In genomic region chr16:24045641-24046040, GRCh38 we compare ENCODE assay signal across 12 cellular contexts.
DNase-seq lines count a peak whose midpoint lies in the region; ATAC-seq, FAIRE-seq and TF ChIP-seq lines count a peak whose summit lies in the region.
"Had no signal": no experiment of that assay in that cellular context is flagged by ENCODE, and none has a peak within 500 bp of the region (broad histone marks: within the 10 kb centered on the region; RNA-seq: fewer than 3 reads in every experiment).

No MANE protein-coding gene starts in this region.

- TF ChIP-seq CTCF in left ventricle myocardium inferior (IDR thresholded peaks at IDR 0.05; ENCODE audit: borderline replicate concordance) (peak; percentile 39), OCI-LY1 (IDR thresholded peaks at IDR 0.05; ENCODE audit: low read length) (peak; percentile 46; the same call in 1 of the 2 replicates), endothelial cell of umbilical vein (IDR thresholded peaks at IDR 0.05; ENCODE audit: extremely low read depth in 1 of 2, insufficient read depth in 1 of 2, low read depth in 1 of 2, low read length in 2 of 2) (peak; percentile 9 to 32), esophagus squamous epithelium (IDR thresholded peaks at IDR 0.05) (no peak), tibial nerve (IDR thresholded peaks at IDR 0.05) (peak in 1 of 5 experiments; percentile 10)

- CTCF ChIA-PET in endothelial cell of umbilical vein (lab: Charles Lee), result interaction anchor here (0.6 to 10.8 kb wide), 9 partner anchors 25 to 472 kb away, joined by 3 to 170 read pairs (median 5); partner anchors contain the start of gene CACNG3

- H3K36me3 ChIP-seq in left ventricle myocardium inferior, result no peaks in the 10 kb centered on the region
- H3K36me3 ChIP-seq in OCI-LY1 (ENCODE audit: insufficient read depth, low read length), result no peaks in the 10 kb centered on the region
- no peaks in the 10 kb centered on the region for H3K36me3 ChIP-seq in endothelial cell of umbilical vein (ENCODE audit: control insufficient read depth in 2 of 2, extremely low read depth in 1 of 2, insufficient read depth in 2 of 2, low read length in 2 of 2)
- no peaks in the 10 kb centered on the region for H3K36me3 ChIP-seq in esophagus squamous epithelium
- H3K36me3 ChIP-seq in tibial nerve, result no peaks in the 10 kb centered on the region
- H3K36me3 ChIP-seq: MG63, sigmoid colon had no signal

- H3K9me1 ChIP-seq in endothelial cell of umbilical vein (replicated peaks; ENCODE audit: control insufficient read depth, extremely low read depth, insufficient read depth, low read length), result no peaks in the 10 kb centered on the region

- ATAC-seq in left ventricle myocardium superior (no peak), HG03432 (IDR thresholded peaks at IDR 0.05; ENCODE audit: unreplicated experiment) (no peak)

- no peak for TF ChIP-seq POLR2A in endothelial cell of umbilical vein (IDR thresholded peaks at IDR 0.05; ENCODE audit: low read depth, low read length)
- TF ChIP-seq POLR2A in esophagus squamous epithelium (IDR thresholded peaks at IDR 0.05), result no peak
- TF ChIP-seq POLR2A in tibial nerve (IDR thresholded peaks at IDR 0.05), result no peak

- H3K4me3 ChIP-seq in left ventricle myocardium inferior (no peak overlapping the region), OCI-LY1 (ENCODE audit: low read depth, low read length, poor library complexity, severe bottlenecking) (no peak overlapping the region), endothelial cell of umbilical vein (replicated peaks in 1 of 3; ENCODE audit: insufficient read depth in 1 of 3, low read depth in 1 of 3, low read length in 3 of 3) (no peak overlapping the region), esophagus squamous epithelium (no peak overlapping the region), tibial nerve (no peak overlapping the region)
- H3K4me3 ChIP-seq: MG63, sigmoid colon had no signal

- FAIRE-seq in endothelial cell of umbilical vein (lab: Jason Lieb, UNC) (peak; percentile 55), urothelium cell line (lab: Jason Lieb, UNC) (no peak)
- FAIRE-seq: kidney had no signal

- no peaks in the 10 kb centered on the region for H3K4me1 ChIP-seq in left ventricle myocardium inferior
- H3K4me1 ChIP-seq in OCI-LY1 (ENCODE audit: insufficient read depth, low read length, severe bottlenecking), result no peaks in the 10 kb centered on the region
- H3K4me1 ChIP-seq in endothelial cell of umbilical vein (ENCODE audit: control insufficient read depth, extremely low read depth, insufficient read depth, low read length), result no peaks in the 10 kb centered on the region
- H3K4me1 ChIP-seq in esophagus squamous epithelium, result no peaks in the 10 kb centered on the region
- no peaks in the 10 kb centered on the region for H3K4me1 ChIP-seq in tibial nerve
- H3K4me1 ChIP-seq: sigmoid colon had no signal

- intact Hi-C loops in left ventricle myocardium inferior (cut with micrococcal nuclease), result no loop called here
- intact Hi-C loops in left ventricle myocardium superior (cut with micrococcal nuclease), result loop anchor here (10.0 kb wide), 1 partner anchor 209 kb away; the partner anchor contains the start of gene CACNG3
- intact Hi-C loops in endothelial cell of umbilical vein (cut with micrococcal nuclease), result no loop called here
- intact Hi-C loops in esophagus squamous epithelium (cut with DNase I), result loop anchor here (5.0 kb wide), 1 partner anchor 207 kb away; no protein-coding TSS in a partner anchor

- BruUV-seq in endothelial cell of umbilical vein (replicated peaks; lab: Mats Ljungman, UMichigan), result no TSS peak

- DNase-seq in left ventricle myocardium inferior, result no peak
- no peak for DNase-seq in left ventricle myocardium superior
- no peak for DNase-seq in endothelial cell of umbilical vein (ENCODE audit: low read depth, low spot score)
- DNase-seq in urothelium cell line (ENCODE audit: low spot score), result peak; percentile 55
- DNase-seq in esophagus squamous epithelium (lab: John Stamatoyannopoulos, UW), result no peak
- no peak for DNase-seq in tibial nerve (ENCODE audit: low spot score in 2 of 2)
- DNase-seq: CD4-positive, CD25-positive, alpha-beta regulatory T cell; kidney; MG63; sigmoid colon had no signal

- H4K20me1 ChIP-seq in OCI-LY1 (ENCODE audit: insufficient read depth, low read length) (no peaks in the 10 kb centered on the region), endothelial cell of umbilical vein (replicated peaks; ENCODE audit: control insufficient read depth, extremely low read depth, insufficient read depth, low read length) (no peaks in the 10 kb centered on the region)

- no peaks in the 10 kb centered on the region for H3F3A ChIP-seq in OCI-LY1 (ENCODE audit: insufficient read depth, low read length)

- H3K9me2 ChIP-seq in OCI-LY1 (ENCODE audit: low read depth, low read length), result no peaks in the 10 kb centered on the region

- POLR2A ChIA-PET in endothelial cell of umbilical vein (lab: Charles Lee), result no interaction called here

- no peak overlapping the region for H3K27ac ChIP-seq in left ventricle myocardium inferior (replicated peaks)
- H3K27ac ChIP-seq in OCI-LY1 (ENCODE audit: low read depth, low read length, poor library complexity, severe bottlenecking), result no peak overlapping the region
- H3K27ac ChIP-seq in endothelial cell of umbilical vein (ENCODE audit: insufficient read depth, low read depth, low read length), result no peak overlapping the region
- H3K27ac ChIP-seq in esophagus squamous epithelium, result no peak overlapping the region
- H3K27ac ChIP-seq in tibial nerve, result no peak overlapping the region
- H3K27ac ChIP-seq: sigmoid colon had no signal

- TF ChIP-seq EP300 in tibial nerve (IDR thresholded peaks at IDR 0.05), result no peak

- H3K4me2 ChIP-seq in OCI-LY1 (ENCODE audit: low read length) (no peak overlapping the region), endothelial cell of umbilical vein (ENCODE audit: insufficient read depth, low read length) (no peak overlapping the region)

- dilution Hi-C loops in endothelial cell of umbilical vein (cut with MboI; ENCODE audit: extremely low pct_ligation_motif_present, low sequenced_read_pairs), result no loop called here

- 43 to 49% methylated on average over 4 to 10 of the region's 12 CpGs for WGBS in esophagus squamous epithelium, 2 donors
- WGBS in tibial nerve, 2 donors, result 25 to 28% methylated on average over 10 to 12 of the region's 12 CpGs

- H2AFZ ChIP-seq in OCI-LY1 (ENCODE audit: low read length) (no peak overlapping the region), endothelial cell of umbilical vein (ENCODE audit: low read depth, low read length) (no peak overlapping the region)

- H3K27me3 ChIP-seq in left ventricle myocardium inferior (ENCODE audit: low read depth) (peaks cover 35% of the 10 kb centered on the region), OCI-LY1 (ENCODE audit: insufficient read depth, low read length) (no peaks in the 10 kb centered on the region), endothelial cell of umbilical vein (ENCODE audit: control insufficient read depth in 2 of 2, insufficient read depth in 2 of 2, low read length in 2 of 2) (no peaks in the 10 kb centered on the region), esophagus squamous epithelium (peaks cover 0 to 8% (median 0%) of the 10 kb centered on the region in 4 donors), tibial nerve (no peaks in the 10 kb centered on the region)
- H3K27me3 ChIP-seq: sigmoid colon had no signal

- H3K9me3 ChIP-seq in left ventricle myocardium inferior (replicated peaks) (no peaks in the 10 kb centered on the region), OCI-LY1 (ENCODE audit: low read length) (no peaks in the 10 kb centered on the region), endothelial cell of umbilical vein (replicated peaks; ENCODE audit: control insufficient read depth, insufficient read depth, low read length) (no peaks in the 10 kb centered on the region), esophagus squamous epithelium (no peaks in the 10 kb centered on the region), tibial nerve (no peaks in the 10 kb centered on the region)
- H3K9me3 ChIP-seq: MG63, sigmoid colon had no signal

- no peaks in the 10 kb centered on the region for H3K79me2 ChIP-seq in OCI-LY1 (ENCODE audit: insufficient read depth, low read length)
- H3K79me2 ChIP-seq in endothelial cell of umbilical vein (ENCODE audit: control insufficient read depth, insufficient read depth, low read length), result no peaks in the 10 kb centered on the region

- H3K9ac ChIP-seq in OCI-LY1 (ENCODE audit: low read length) (no peak overlapping the region), endothelial cell of umbilical vein (replicated peaks; ENCODE audit: extremely low read depth, insufficient read depth, low read length) (no peak overlapping the region)

TF ChIP-seq in endothelial cell of umbilical vein, 7 proteins besides CTCF, POLR2A, EP300 and RAD21:
- TF ChIP-seq FOS (IDR thresholded peaks at IDR 0.05; ENCODE audit: borderline replicate concordance, insufficient read depth, low read length) (no peak), EZH2 (IDR thresholded peaks at IDR 0.05; ENCODE audit: borderline replicate concordance, low read depth, low read length, severe bottlenecking) (no peak), GATA2 (IDR thresholded peaks at IDR 0.05; ENCODE audit: insufficient read depth, insufficient read length, low read depth, low read length) (no peak), MYC (IDR thresholded peaks at IDR 0.05; ENCODE audit: low read depth, low read length) (no peak), POLR2AphosphoS5 (IDR thresholded peaks at IDR 0.05; ENCODE audit: insufficient read depth, low read depth, low read length) (no peak), JUN (IDR thresholded peaks at IDR 0.05; ENCODE audit: borderline replicate concordance, insufficient read depth, insufficient read length, low read depth) (no peak), MAX (IDR thresholded peaks at IDR 0.05; ENCODE audit: insufficient read depth, insufficient read length) (no peak)

Comparison
In these comparisons a context has a peak if more than half of its experiments do, and no peak if none do; other contexts are left out.
1. intact Hi-C loops: an anchor here in left ventricle myocardium superior (10.0 kb wide) and esophagus squamous epithelium (5.0 kb wide); none called in left ventricle myocardium inferior and endothelial cell of umbilical vein.
2. CTCF ChIP-seq: peak in left ventricle myocardium inferior (single experiment), OCI-LY1 (single experiment) and endothelial cell of umbilical vein (2 of 2); none in esophagus squamous epithelium (0 of 6).